In genomic region chr12:121773011-121773777, GRCh38 we compare ENCODE assay signal across 8 cellular contexts. TPM values are rescaled to one million over a fixed set of nuclear protein-coding genes. Genes with fewer than 3 reads are reported as not detected.
DNase-seq lines count a peak whose midpoint lies in the region; ATAC-seq, FAIRE-seq and TF ChIP-seq lines count a peak whose summit lies in the region.

No MANE protein-coding gene starts in this region.

- peaks cover 6% of the 10 kb centered on the region for H3K4me1 Mint-ChIP-seq in T-helper 2 cell treated with Interferon-gamma antibody and Interleukin-4, amounts not matched to agents 5 μg/mL and 100 μg/mL, for 36 hours (ENCODE audit: low read depth)

- H3K79me2 ChIP-seq in GM12878 (ENCODE audit: control insufficient read depth, insufficient read depth, low read length) = no peaks in the 10 kb centered on the region

- no peaks in the 10 kb centered on the region for H3K9me3 Mint-ChIP-seq in T-helper 2 cell treated with Interferon-gamma antibody and Interleukin-4, amounts not matched to agents 5 μg/mL and 100 μg/mL, for 36 hours

- DNase-seq in NCI-H146 (lab: John Stamatoyannopoulos, UW) = peak; percentile 64
- peak; percentile 75 for DNase-seq in T-helper 2 cell treated with Interferon-gamma antibody and Interleukin-4, amounts not matched to agents 5 μg/mL and 100 μg/mL, for 36 hours (ENCODE audit: low spot score)
- no peak for DNase-seq in GM12878 (ENCODE audit: low read depth, low spot score)
- peak; percentile 60 for DNase-seq in iris pigment epithelial cell (ENCODE audit: low read depth)
- DNase-seq in stimulated activated CD4-positive, alpha-beta T cell treated with anti-CD3 and anti-CD28 coated beads, Interleukin-2, amount 100 ng/mL, for 24 hours = peak; percentile 82 to 85
- no peak for DNase-seq in cerebellar nuclear complex (lab: John Stamatoyannopoulos, UW)

- H3K36me3 Mint-ChIP-seq in T-helper 2 cell treated with Interferon-gamma antibody and Interleukin-4, amounts not matched to agents 5 μg/mL and 100 μg/mL, for 36 hours (ENCODE audit: low read depth) = no peaks in the 10 kb centered on the region

- H3K36me3 ChIP-seq in GM12878 (ENCODE audit: control insufficient read depth in 2 of 2, insufficient read depth in 2 of 2, low read length in 1 of 2) = peaks cover under 1 to 4% of the 10 kb centered on the region in 2 experiments; a peak in 3 of 4 replicates

- TF ChIP-seq RAD21 in GM12878 (IDR thresholded peaks at IDR 0.05; ENCODE audit: insufficient read depth, low read depth, low read length) = peak; percentile 97

- 37% methylated on average over 14 of the region's 14 CpGs for WGBS in GM12878 (ENCODE audit: insufficient coverage, insufficient replicate concordance, low lambda C conversion rate, missing lambda C conversion rate)

- H3K9me3 ChIP-seq in GM12878 (replicated peaks; ENCODE audit: control insufficient read depth, insufficient read depth, low read length) = no peaks in the 10 kb centered on the region

- H3K4me1 ChIP-seq in GM12878 (ENCODE audit: control insufficient read depth, insufficient read depth, low read length) = peaks cover 7% of the 10 kb centered on the region; the same call in 1 of the 2 replicates

- peak; percentile 92 for TF ChIP-seq CTCF in GM12875 (IDR thresholded peaks at IDR 0.05; ENCODE audit: borderline replicate concordance, insufficient read depth, low read depth, low read length)
- peak; percentile 92 to 95 (median 94); a peak in 5 of 6 replicates for TF ChIP-seq CTCF in GM12878 (IDR thresholded peaks at IDR 0.05 in 2 of 3, conservative IDR thresholded peaks at IDR 0.05 in 1 of 3; ENCODE audit: control insufficient read depth in 2 of 3, extremely low read depth in 1 of 3, insufficient read depth in 1 of 3, low read depth in 3 of 3, low read length in 3 of 3)

- H3K9ac ChIP-seq in GM12878 (ENCODE audit: control insufficient read depth, insufficient read depth, low read length) = no peak overlapping the region

- RAD21 ChIA-PET in GM12878 (lab: Charles Lee; ENCODE audit: unreplicated experiment) = interaction anchor here (1.1 to 1.7 kb wide), 4 partner anchors 9 to 61 kb away, joined by 3 to 10 read pairs (median 6); partner anchors contain the start of genes RHOF and TMEM120B

- FAIRE-seq in GM12878 (lab: Jason Lieb, UNC) = peak; percentile 95

- H4K20me1 ChIP-seq in GM12878 (ENCODE audit: control insufficient read depth, insufficient read depth) = no peaks in the 10 kb centered on the region

- H3K4me2 ChIP-seq in GM12878 (ENCODE audit: control insufficient read depth, insufficient read depth) = no peak overlapping the region

- H3K27me3 ChIP-seq in GM12878 (replicated peaks in 1 of 2; ENCODE audit: control insufficient read depth in 2 of 2, insufficient read depth in 2 of 2, low read length in 1 of 2) = no peaks in the 10 kb centered on the region

- SMC1A ChIA-PET in GM12878 (lab: Charles Lee; ENCODE audit: uncharacterized antibody, unreplicated experiment) = interaction anchor here (0.5 to 3.7 kb wide), 13 partner anchors 8 to 298 kb away, joined by 3 to 39 read pairs (median 3); partner anchors contain the start of genes RHOF and TMEM120B

- H2AFZ ChIP-seq in GM12878 (ENCODE audit: control insufficient read depth, low read depth, low read length) = peak overlapping the region; percentile 55

- no peak overlapping the region for H3K27ac ChIP-seq in GM12878 (ENCODE audit: control insufficient read depth, insufficient read depth)

- intact Hi-C loops in GM12878 (cut with micrococcal nuclease; ENCODE audit: unreplicated experiment) = loop anchor here (1.0 kb wide), 1 partner anchor 76 kb away; no protein-coding TSS in a partner anchor

- no peak overlapping the region for H3K4me3 Mint-ChIP-seq in T-helper 2 cell treated with Interferon-gamma antibody and Interleukin-4, amounts not matched to agents 5 μg/mL and 100 μg/mL, for 36 hours

- no peak for TF ChIP-seq POLR2A in GM12878 (IDR thresholded peaks at IDR 0.05; ENCODE audit: low read depth, low read length)

- H3K27me3 Mint-ChIP-seq in T-helper 2 cell treated with Interferon-gamma antibody and Interleukin-4, amounts not matched to agents 5 μg/mL and 100 μg/mL, for 36 hours (ENCODE audit: low read depth) = no peaks in the 10 kb centered on the region

- POLR2A ChIA-PET in GM12878 (lab: Charles Lee) = interaction anchor here (0.5 to 1.6 kb wide), 4 partner anchors 9 to 205 kb away, joined by 3 to 5 read pairs (median 4); no protein-coding TSS in a partner anchor

- CTCF ChIA-PET in GM12878 (lab: Yijun Ruan, JAX) = interaction anchor here (0.6 to 15.0 kb wide), 23 partner anchors 8 to 1427 kb away, joined by 3 to 492 read pairs (median 4); partner anchors contain the start of genes PSMD9, RHOF and TMEM120B

- ATAC-seq in HG02610 (IDR thresholded peaks at IDR 0.05; ENCODE audit: unreplicated experiment) (peak; percentile 78), GM12878 (peak; percentile 91)

- no peak overlapping the region for H3K4me3 ChIP-seq in GM12875 (ENCODE audit: low read depth, low read length)
- no peak overlapping the region for H3K4me3 ChIP-seq in GM12878

- no TSS peak for BruUV-seq in GM12878 (replicated peaks; lab: Mats Ljungman, UMichigan)

- TF ChIP-seq EP300 in GM12878 (IDR thresholded peaks at IDR 0.05; ENCODE audit: borderline replicate concordance in 1 of 2, control insufficient read depth in 1 of 2, low read depth in 2 of 2, low read length in 2 of 2) = no peak

- in situ Hi-C loops in GM12878 (cut with MboI) = no loop called here

- H3K27ac Mint-ChIP-seq in T-helper 2 cell treated with Interferon-gamma antibody and Interleukin-4, amounts not matched to agents 5 μg/mL and 100 μg/mL, for 36 hours = peak overlapping the region; percentile 41

TF ChIP-seq in GM12878, 131 proteins besides CTCF, POLR2A, EP300 and RAD21 (continues in another document):
- TF ChIP-seq PML (IDR thresholded peaks at IDR 0.05; ENCODE audit: low read length) = no peak
- TF ChIP-seq NR2F1 (conservative IDR thresholded peaks at IDR 0.05) = no peak
- TF ChIP-seq NFXL1 (IDR thresholded peaks at IDR 0.05; ENCODE audit: borderline replicate concordance) = no peak
- 0 out of 2 replicates have a peak, but pooled peaks have one; percentile 43 for TF ChIP-seq MAX (IDR thresholded peaks at IDR 0.05; ENCODE audit: low read depth, low read length)
- TF ChIP-seq TARDBP (IDR thresholded peaks at IDR 0.05; ENCODE audit: borderline replicate concordance) = no peak
- no peak for TF ChIP-seq IRF4 (IDR thresholded peaks at IDR 0.05; ENCODE audit: low read depth, low read length)
- TF ChIP-seq RELA (IDR thresholded peaks at IDR 0.05; ENCODE audit: borderline replicate concordance, partially characterized antibody) = no peak
- no peak for TF ChIP-seq SIX5 (IDR thresholded peaks at IDR 0.05; ENCODE audit: low read depth, low read length, severe bottlenecking)
- TF ChIP-seq NR2C2 (IDR thresholded peaks at IDR 0.05; ENCODE audit: borderline replicate concordance, control insufficient read depth, insufficient read length, low read depth) = no peak
- TF ChIP-seq SP1 (IDR thresholded peaks at IDR 0.05; ENCODE audit: low read depth, low read length) = no peak
- TF ChIP-seq TBL1XR1 (IDR thresholded peaks at IDR 0.05; ENCODE audit: low read depth, low read length) = no peak

RNA-seq across cellular contexts. Expression of gene RHOF, which starts 20.3 kb away (rescaled TPM):
- total RNA-seq in GM12878 (2013; cell fraction: nucleolus; rRNA removed) = 111 and 129 TPM in 2 replicates
- total RNA-seq in GM12878 (2014; rRNA removed) (58.0 and 58.8 TPM in 2 replicates), GM12878 (2014; rRNA removed; fragmentation: Illumina TruSeq; extraction: Trizol) (32.8 and 32.9 TPM in 2 replicates), GM12878 (2021) (72.8 and 78.7 TPM in 2 replicates)
- polyA plus RNA-seq in GM12878 (2011; ENCODE audit: low read depth) = 11.6 TPM
- polyA plus RNA-seq in GM12878 (2011; rRNA removed) (25.4 and 40.8 TPM in 2 replicates), GM12878 (2014; fragmentation: Illumina TruSeq; extraction: Trizol) (28.5 and 36.5 TPM in 2 replicates), GM12878 (2014; fragmentation: Nextera tagmentation; extraction: Ambion mirVana) (1 to 10 TPM; 6.1 to 6.4 TPM), GM12878 (2014; rRNA removed) (66.1 and 75.8 TPM in 2 replicates), GM12878 (2016; fragmentation: Nextera tagmentation; extraction: Ambion mirVana) (10 to 100 TPM; 38.9 to 40.5 TPM)
- 71.0 and 80.5 TPM in 2 replicates for polyA plus RNA-seq in GM12878 (2011; cell fraction: cytosol; rRNA removed)
- polyA plus RNA-seq in GM12878 (2011; cell fraction: nucleus; rRNA removed) = 76.9 and 97.7 TPM in 2 replicates
- polyA plus RNA-seq in GM12878 (2012) = 38.5 and 51.6 TPM in 2 replicates
- 45.1 and 66.7 TPM in 2 replicates for polyA minus RNA-seq in GM12878 (2011; rRNA and poly(A)+ RNA removed)
- 58.2 and 58.8 TPM in 2 replicates for polyA minus RNA-seq in GM12878 (2011; cell fraction: cytosol; rRNA and poly(A)+ RNA removed)
- polyA minus RNA-seq in GM12878 (2011; cell fraction: nucleus; rRNA and poly(A)+ RNA removed) = 35.3 and 53.2 TPM in 2 replicates

RNA-seq across cellular contexts. Expression of gene SETD1B, which starts 30.6 kb away (rescaled TPM):
- 8.1 and 10.1 TPM in 2 replicates for total RNA-seq in GM12878 (2013; cell fraction: nucleolus; rRNA removed)
- total RNA-seq in GM12878 (2014; rRNA removed) = 1.8 and 2.1 TPM in 2 replicates
- total RNA-seq in GM12878 (2014; rRNA removed; fragmentation: Illumina TruSeq; extraction: Trizol) = 1.3 TPM in 2 replicates
- total RNA-seq in GM12878 (2021) = 15.5 and 17.3 TPM in 2 replicates
- polyA plus RNA-seq in GM12878 (2011; ENCODE audit: low read depth) = 2.0 TPM
- polyA plus RNA-seq in GM12878 (2011; rRNA removed) = 0.27 and 0.50 TPM in 2 replicates
- 0.67 and 0.76 TPM in 2 replicates for polyA plus RNA-seq in GM12878 (2011; cell fraction: cytosol; rRNA removed)
- 3.1 and 6.2 TPM in 2 replicates for polyA plus RNA-seq in GM12878 (2011; cell fraction: nucleus; rRNA removed)
- polyA plus RNA-seq in GM12878 (2012) = 4.3 and 5.9 TPM in 2 replicates
- 1.7 and 3.6 TPM in 2 replicates for polyA plus RNA-seq in GM12878 (2014; fragmentation: Illumina TruSeq; extraction: Trizol)
- 1 to 10 TPM in 1 of 2 experiments, under 1 TPM in 1; 0.53 to 1.7 TPM for polyA plus RNA-seq in GM12878 (2014; fragmentation: Nextera tagmentation; extraction: Ambion mirVana)
- 4.9 and 7.5 TPM in 2 replicates for polyA plus RNA-seq in GM12878 (2014; rRNA removed)
- 1 to 10 TPM; 1.2 to 1.5 TPM for polyA plus RNA-seq in GM12878 (2016; fragmentation: Nextera tagmentation; extraction: Ambion mirVana)
- polyA minus RNA-seq in GM12878 (2011; rRNA and poly(A)+ RNA removed) = 1.3 and 1.4 TPM in 2 replicates
- 2.3 and 3.3 TPM in 2 replicates for polyA minus RNA-seq in GM12878 (2011; cell fraction: cytosol; rRNA and poly(A)+ RNA removed)
- polyA minus RNA-seq in GM12878 (2011; cell fraction: nucleus; rRNA and poly(A)+ RNA removed) = 1.6 and 3.5 TPM in 2 replicates

Comparison
In these comparisons a context has a peak if more than half of its experiments do, and no peak if none do; other contexts are left out.
1. DNase-seq: peak in NCI-H146 (single experiment), T-helper 2 cell treated with Interferon-gamma antibody and Interleukin-4, amounts not matched to agents 5 μg/mL and 100 μg/mL, for 36 hours (single experiment), iris pigment epithelial cell (single experiment) and stimulated activated CD4-positive, alpha-beta T cell treated with anti-CD3 and anti-CD28 coated beads, Interleukin-2, amount 100 ng/mL, for 24 hours (2 of 2); none in GM12878 (single experiment) and cerebellar nuclear complex (0 of 2).